Comparison of ENCODE assay signal across 18 cellular contexts in genomic region chr2:233076749-233077148, GRCh38. TPM values are rescaled to one million over a fixed set of nuclear protein-coding genes. Genes with fewer than 3 reads are reported as not detected.
DNase-seq lines count a peak whose midpoint lies in the region; TF ChIP-seq lines count a peak whose summit lies in the region.
"Had no signal": no experiment of that assay in that cellular context is flagged by ENCODE, and none has a peak within 500 bp of the region (broad histone marks: within the 10 kb centered on the region; RNA-seq: fewer than 3 reads in every experiment).

No MANE protein-coding gene starts in this region.

- no peaks in the 10 kb centered on the region for H4K20me1 ChIP-seq in hepatocyte (ENCODE audit: insufficient read depth, poor library complexity, severe bottlenecking)

- no peaks in the 10 kb centered on the region for H3K9me2 ChIP-seq in hepatocyte (replicated peaks; ENCODE audit: insufficient read depth)

- TF ChIP-seq POLR2A in transverse colon (IDR thresholded peaks at IDR 0.05) (no peak), prostate gland (IDR thresholded peaks at IDR 0.05) (no peak)

- H2AFZ ChIP-seq in hepatocyte: no peak overlapping the region

- H3K79me2 ChIP-seq in hepatocyte: no peaks in the 10 kb centered on the region

- H3K4me1 ChIP-seq in colonic mucosa: no peaks in the 10 kb centered on the region
- H3K4me1 ChIP-seq in transverse colon: peaks cover 0 to 54% (median 8%) of the 10 kb centered on the region in 4 donors
- H3K4me1 ChIP-seq in hepatocyte (ENCODE audit: insufficient read depth): no peaks in the 10 kb centered on the region
- H3K4me1 ChIP-seq in prostate gland (replicated peaks): no peaks in the 10 kb centered on the region
- H3K4me1 ChIP-seq: foreskin keratinocyte had no signal

- H3K9ac ChIP-seq in colonic mucosa (ENCODE audit: low read depth in 2 of 2, low read length in 2 of 2): no peak overlapping the region

- no peaks in the 10 kb centered on the region for H3K27me3 ChIP-seq in colonic mucosa
- no peaks in the 10 kb centered on the region for H3K27me3 ChIP-seq in transverse colon
- H3K27me3 ChIP-seq in hepatocyte: peaks cover 8% of the 10 kb centered on the region
- H3K27me3 ChIP-seq in prostate gland (replicated peaks; ENCODE audit: insufficient read depth): no peaks in the 10 kb centered on the region

- 66 to 69% methylated on average over 3 of the region's 3 CpGs for WGBS in transverse colon (ENCODE audit: low coverage in 1 of 2), 2 donors
- WGBS in hepatocyte (ENCODE audit: low lambda C conversion rate, missing lambda C conversion rate): 74% methylated on average over 3 of the region's 3 CpGs
- WGBS in prostate gland: 19% methylated on average over 3 of the region's 3 CpGs

- H3K9me3 ChIP-seq in colonic mucosa (no peaks in the 10 kb centered on the region), transverse colon (peaks cover 0 to 3% of the 10 kb centered on the region in 2 donors), hepatocyte (ENCODE audit: low read depth) (no peaks in the 10 kb centered on the region), prostate gland (no peaks in the 10 kb centered on the region)

- H3K27ac ChIP-seq in colonic mucosa (peak overlapping the region; percentile 47), transverse colon (peak overlapping the region; percentile 32 to 72 (median 68)), hepatocyte (no peak overlapping the region), prostate gland (no peak overlapping the region)
- H3K27ac ChIP-seq: foreskin keratinocyte had no signal

- TF ChIP-seq CTCF in colonic mucosa (IDR thresholded peaks at IDR 0.05) (no peak), transverse colon (IDR thresholded peaks at IDR 0.05) (no peak), hepatocyte (IDR thresholded peaks at IDR 0.05; ENCODE audit: poor library complexity) (no peak), prostate gland (IDR thresholded peaks at IDR 0.05) (no peak)

- peak; percentile 42 for DNase-seq in activated CD8-positive, alpha-beta memory T cell treated with anti-CD3 and anti-CD28 coated beads for 24 hours
- no peak for DNase-seq in activated CD8-positive, alpha-beta memory T cell treated with anti-CD3 and anti-CD28 coated beads, Interleukin-2, amount 50 U/mL, for 4 hours
- DNase-seq in NCI-H2171 treated with DMSO at 0.1 percent for 48 hours (lab: John Stamatoyannopoulos, UW): peak; percentile 37
- DNase-seq in colonic mucosa: no peak
- no peak for DNase-seq in transverse colon
- DNase-seq in 8988T: no peak
- no peak for DNase-seq in hepatocyte (ENCODE audit: low spot score)
- DNase-seq in prostate gland (ENCODE audit: low spot score): no peak
- DNase-seq: activated CD4-positive, alpha-beta T cell treated with anti-CD3 and anti-CD28 coated beads for 4 hours; effector CD4-positive, alpha-beta T cell; foreskin keratinocyte; NCI-H1092; stimulated activated CD4-positive, alpha-beta T cell treated with anti-CD3 and anti-CD28 coated beads, Interleukin-12 subunit alpha, Interleukin-12 subunit beta, amount 100 ng/mL, for 4 hours had no signal

- TF ChIP-seq EP300 in transverse colon (IDR thresholded peaks at IDR 0.05; ENCODE audit: low read depth): no peak

- no peak overlapping the region for H3K4me2 ChIP-seq in hepatocyte

- no peak overlapping the region for H3K4me3 ChIP-seq in colonic mucosa
- no peak overlapping the region for H3K4me3 ChIP-seq in transverse colon
- H3K4me3 ChIP-seq in hepatocyte: no peak overlapping the region
- H3K4me3 ChIP-seq in prostate gland: no peak overlapping the region

- in situ Hi-C loops in transverse colon (cut with MboI; ENCODE audit: low pct_ligation_motif_present in 1 of 4, low pct_unique_long_range_greater_than_20kb in 1 of 4, low sequenced_read_pairs in 3 of 4): no loop called here

- H3K36me3 ChIP-seq in colonic mucosa (no peaks in the 10 kb centered on the region), transverse colon (no peaks in the 10 kb centered on the region), hepatocyte (replicated peaks; ENCODE audit: insufficient read depth, low read depth) (no peaks in the 10 kb centered on the region), prostate gland (no peaks in the 10 kb centered on the region)

- intact Hi-C loops in colonic mucosa (cut with DNase I) (no loop called here), transverse colon (cut with DNase I; ENCODE audit: low total_unique reads) (no loop called here), prostate gland (cut with DNase I) (no loop called here)

RNA-seq across cellular contexts. Expression of gene INPP5D, which starts 16.6 kb away (rescaled TPM):
- 1 to 10 TPM; 6.5 to 7.1 TPM for total RNA-seq in colonic mucosa
- 10 to 100 TPM in 3 of 4 donors, 1 to 10 TPM in 1; 7.8 to 40.4 (median 26.1) TPM for total RNA-seq in transverse colon
- total RNA-seq in hepatocyte: 2.9 and 5.2 TPM in 2 replicates
- polyA plus RNA-seq in hepatocyte: 3.3 and 4.9 TPM in 2 replicates
- total RNA-seq in prostate gland: 10 to 100 TPM; 11.4 to 18.8 TPM

RNA-seq across cellular contexts. Expression of gene NEU2, which starts 44.3 kb away (rescaled TPM):
- total RNA-seq in colonic mucosa (not detected), transverse colon (under 1 TPM in 1 of 4 donors, not detected in 3; 0.41 TPM), hepatocyte (not detected in 2 replicates), prostate gland (not detected)
- not detected in 2 replicates for polyA plus RNA-seq in hepatocyte
- total RNA-seq: astrocyte, foreskin keratinocyte, mesothelial cell of epicardium, NCI-H460, osteocyte, RPMI7951 had no signal
- polyA plus RNA-seq: foreskin keratinocyte had no signal

Comparison
In these comparisons a context has a peak if more than half of its experiments do, and no peak if none do; other contexts are left out.
1. DNase-seq: peak in activated CD8-positive, alpha-beta memory T cell treated with anti-CD3 and anti-CD28 coated beads for 24 hours (single experiment) and NCI-H2171 treated with DMSO at 0.1 percent for 48 hours (single experiment); none in activated CD8-positive, alpha-beta memory T cell treated with anti-CD3 and anti-CD28 coated beads, Interleukin-2, amount 50 U/mL, for 4 hours (single experiment), colonic mucosa (single experiment), transverse colon (single experiment), 8988T (single experiment), hepatocyte (single experiment) and prostate gland (single experiment).
2. H3K27ac ChIP-seq: peak in colonic mucosa (single experiment) and transverse colon (4 of 4); none in hepatocyte (single experiment) and prostate gland (0 of 2).